ENCODE assay signal across 25 cellular contexts in genomic region chr17:8776861-8777260, GRCh38. TPM values are rescaled to one million over a fixed set of nuclear protein-coding genes. Genes with fewer than 3 reads are reported as not detected.
"Had no signal": no experiment of that assay in that cellular context is flagged by ENCODE, and none has a peak within 500 bp of the region (broad histone marks: within the 10 kb centered on the region; RNA-seq: fewer than 3 reads in every experiment).

No MANE protein-coding gene starts in this region.

- H3K4me3 Mint-ChIP-seq: activated CD8-positive, alpha-beta T cell treated with anti-CD3 and anti-CD28 coated beads for 36 hours; activated naive CD8-positive, alpha-beta T cell treated with anti-CD3 and anti-CD28 coated beads, Interleukin-2, amount 10 ng/mL, durations not matched to agents 7 days and 5 days; activated T-helper 17 cell treated with anti-CD3 and anti-CD28 coated beads, Interleukin-2, amount 50 U/mL, for 72 hours; brain; nephron progenitor cell; stimulated activated naive CD8-positive, alpha-beta T cell treated with anti-CD3 and anti-CD28 coated beads, Interleukin-15, amount 100 ng/mL, for 72 hours had no signal

- H3K27ac Mint-ChIP-seq: activated CD8-positive, alpha-beta T cell treated with anti-CD3 and anti-CD28 coated beads for 36 hours; activated naive CD8-positive, alpha-beta T cell treated with anti-CD3 and anti-CD28 coated beads, Interleukin-2, amount 10 ng/mL, durations not matched to agents 7 days and 5 days; activated T-helper 17 cell treated with anti-CD3 and anti-CD28 coated beads, Interleukin-2, amount 50 U/mL, for 72 hours; brain; nephron progenitor cell; stimulated activated naive CD8-positive, alpha-beta T cell treated with anti-CD3 and anti-CD28 coated beads, Interleukin-15, amount 100 ng/mL, for 72 hours had no signal

- DNase-seq: activated CD4-positive, alpha-beta T cell treated with anti-CD3 and anti-CD28 coated beads for 48 hours; activated CD4-positive, CD25-positive, alpha-beta regulatory T cell; activated CD8-positive, alpha-beta T cell treated with anti-CD3 and anti-CD28 coated beads for 36 hours; activated naive CD4-positive, alpha-beta T cell; activated naive CD8-positive, alpha-beta T cell treated with anti-CD3 and anti-CD28 coated beads, Interleukin-2, amount 10 ng/mL, durations not matched to agents 7 days and 5 days; activated T-cell treated with anti-CD3 and anti-CD28 coated beads, Interleukin-2, amount 50 U/mL, for 1 hour; amygdala; caudate nucleus; foreskin melanocyte; heart left ventricle; kidney; nephron progenitor cell; occipital lobe; right cardiac atrium; stimulated activated naive CD8-positive, alpha-beta T cell treated with anti-CD3 and anti-CD28 coated beads, Interleukin-15, amount 100 ng/mL, for 72 hours; T-helper 2 cell; trophoblast cell had no signal

- H3K4me1 Mint-ChIP-seq: activated T-helper 17 cell treated with anti-CD3 and anti-CD28 coated beads, Interleukin-2, amount 50 U/mL, for 72 hours; brain; nephron progenitor cell had no signal

- H3K9me3 Mint-ChIP-seq: activated T-helper 17 cell treated with anti-CD3 and anti-CD28 coated beads, Interleukin-2, amount 50 U/mL, for 72 hours had no signal

- H3K36me3 Mint-ChIP-seq: activated naive CD8-positive, alpha-beta T cell treated with anti-CD3 and anti-CD28 coated beads, Interleukin-2, amount 10 ng/mL, durations not matched to agents 7 days and 5 days had no signal

RNA-seq across cellular contexts. Expression of gene SPDYE4, which starts 18.5 kb away (rescaled TPM):
- total RNA-seq: activated CD8-positive, alpha-beta T cell treated with anti-CD3 and anti-CD28 coated beads for 36 hours; activated naive CD8-positive, alpha-beta T cell treated with anti-CD3 and anti-CD28 coated beads, Interleukin-2, amount 10 ng/mL, durations not matched to agents 7 days and 5 days; activated T-helper 17 cell treated with anti-CD3 and anti-CD28 coated beads, Interleukin-2, amount 50 U/mL, for 72 hours; epithelial cell of proximal tubule; heart left ventricle; kidney; left lobe of liver; lung microvascular endothelial cell; myocyte; occipital lobe; right cardiac atrium; suprapubic skin; vagina had no signal

RNA-seq across cellular contexts. Expression of gene MFSD6L, which starts 22.3 kb away (rescaled TPM):
- total RNA-seq: epithelial cell of proximal tubule, left lobe of liver, lung microvascular endothelial cell, myocyte, right cardiac atrium, vagina had no signal

RNA-seq across cellular contexts. Expression of gene CCDC42, which starts 32.2 kb away (rescaled TPM):
- total RNA-seq: epithelial cell of proximal tubule, kidney, left lobe of liver, lung microvascular endothelial cell, myocyte, occipital lobe, right cardiac atrium, suprapubic skin, vagina had no signal
